ENCODE assay signal across 29 cellular contexts in the genomic region with DNA sequence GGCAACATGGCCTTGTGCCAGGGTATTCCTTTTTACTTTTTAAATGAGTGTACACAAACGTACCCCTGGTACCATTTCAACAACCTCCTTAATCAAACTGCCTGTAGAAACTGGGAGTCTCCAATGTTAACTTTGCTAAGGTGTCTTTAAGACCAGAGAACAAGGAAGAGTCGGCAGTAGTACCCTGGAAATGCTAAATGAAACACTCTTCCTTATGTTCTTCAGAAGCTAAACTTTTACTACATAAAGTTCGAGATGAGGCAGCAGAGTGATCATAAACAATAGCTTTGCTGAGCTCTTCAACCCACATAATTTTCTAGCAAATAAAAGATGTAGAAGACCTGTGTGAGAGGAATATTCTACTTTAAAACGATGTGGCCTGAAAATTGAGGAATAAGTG.
"Had no signal": no experiment of that assay in that cellular context is flagged by ENCODE, and none has a peak within 500 bp of the region (broad histone marks: within the 10 kb centered on the region; RNA-seq: fewer than 3 reads in every experiment).

No MANE protein-coding gene starts in this region.

- H3K27me3 ChIP-seq: colonic mucosa, dorsolateral prefrontal cortex, esophagus muscularis mucosa, esophagus squamous epithelium, foreskin keratinocyte, gastrocnemius medialis, gastroesophageal sphincter, heart left ventricle, heart right ventricle had no signal

- DNase-seq: colonic mucosa; cortex of kidney; dermis blood vessel endothelial cell; dorsolateral prefrontal cortex; effector CD4-positive, alpha-beta T cell; effector CD8-positive, alpha-beta T cell; effector memory CD4-positive, alpha-beta T cell; effector memory CD8-positive, alpha-beta T cell; endodermal cell; erythroblast; esophagus squamous epithelium; foreskin fibroblast; foreskin keratinocyte; foreskin melanocyte; gastrocnemius medialis; glutamatergic neuron; head of caudate nucleus; heart left ventricle; heart right ventricle had no signal

- H3K27me3 Mint-ChIP-seq: dendritic cell treated with granulocyte-macrophage colony-stimulating factor and Interleukin-4, amounts not matched to agents 40 ng/mL and 50 ng/mL, for 4 days had no signal

- H3K36me3 ChIP-seq: colonic mucosa, esophagus muscularis mucosa, esophagus squamous epithelium, gastrocnemius medialis, gastroesophageal sphincter, heart left ventricle, heart right ventricle had no signal

- H3K4me3 Mint-ChIP-seq: dendritic cell treated with granulocyte-macrophage colony-stimulating factor and Interleukin-4, amounts not matched to agents 40 ng/mL and 50 ng/mL, for 4 days; effector memory CD8-positive, alpha-beta T cell; endodermal cell had no signal

- H3K9me3 ChIP-seq: colonic mucosa had no signal

- FAIRE-seq: colon, endometrium, endothelial cell of umbilical vein, frontal cortex had no signal

- H3K27ac Mint-ChIP-seq: dendritic cell treated with granulocyte-macrophage colony-stimulating factor and Interleukin-4, amounts not matched to agents 40 ng/mL and 50 ng/mL, for 4 days; effector memory CD8-positive, alpha-beta T cell; endodermal cell had no signal

- H3K4me1 ChIP-seq: colonic mucosa, esophagus muscularis mucosa, esophagus squamous epithelium, gastroesophageal sphincter, heart left ventricle, heart right ventricle had no signal

- H3K4me3 ChIP-seq: colonic mucosa, coronary artery, dorsolateral prefrontal cortex, esophagus muscularis mucosa, esophagus squamous epithelium, gastrocnemius medialis, gastroesophageal sphincter, heart left ventricle, heart right ventricle had no signal

- ATAC-seq: effector memory CD8-positive, alpha-beta T cell; esophagus mucosa; foreskin keratinocyte; gastrocnemius medialis; gastroesophageal sphincter; heart left ventricle; heart right ventricle had no signal

- H3K27ac ChIP-seq: colonic mucosa, coronary artery, dorsolateral prefrontal cortex, epithelial cell of prostate, esophagus muscularis mucosa, esophagus squamous epithelium, foreskin keratinocyte, gastrocnemius medialis, gastroesophageal sphincter, heart left ventricle, heart right ventricle had no signal
